Comparison of ENCODE assay signal across 21 cellular contexts in genomic region chr12:32508626-32509025, GRCh38.
"Had no signal": no experiment of that assay in that cellular context is flagged by ENCODE, and none has a peak within 500 bp of the region (broad histone marks: within the 10 kb centered on the region; RNA-seq: fewer than 3 reads in every experiment).

No MANE protein-coding gene starts in this region.

- ATAC-seq: activated CD8-positive, alpha-beta memory T cell treated with anti-CD3 and anti-CD28 coated beads, Interleukin-2, amount 10 ng/mL, durations not matched to agents 7 days and 5 days; activated naive CD4-positive, alpha-beta T cell treated with anti-CD3 and anti-CD28 coated beads, Interleukin-2, amount 50 U/mL, for 72 hours; activated naive CD8-positive, alpha-beta T cell treated with anti-CD3 and anti-CD28 coated beads, Interleukin-2, amount 50 U/mL, for 24 hours; K562; T-helper 17 cell had no signal

- DNase-seq: activated CD4-positive, alpha-beta T cell treated with anti-CD3 and anti-CD28 coated beads, Interleukin-2, amount 10 ng/mL, durations not matched to agents 24 days and 14 days; activated CD4-positive, alpha-beta T cell treated with anti-CD3 and anti-CD28 coated beads, Interleukin-2, amount 50 U/mL, for 48 hours; activated CD4-positive, CD25-positive, alpha-beta regulatory T cell treated with anti-CD3 and anti-CD28 coated beads, Interleukin-2, amount 50 U/mL, for 72 hours; activated CD8-positive, alpha-beta memory T cell treated with anti-CD3 and anti-CD28 coated beads, Interleukin-2, amount 10 ng/mL, durations not matched to agents 7 days and 5 days; activated effector memory CD4-positive, alpha-beta T cell treated with anti-CD3 and anti-CD28 coated beads, Interleukin-2, amount 50 U/mL, for 16 hours; activated naive CD4-positive, alpha-beta T cell treated with Interleukin-2 at 50 U/mL for 16 hours; activated naive CD8-positive, alpha-beta T cell treated with anti-CD3 and anti-CD28 coated beads, Interleukin-2, amount 50 U/mL, for 24 hours; activated T-cell treated with anti-CD3 and anti-CD28 coated beads, Interleukin-2, amount 50 U/mL, for 24 hours; amniotic stem cell; Karpas-422; NCI-H1092; NCI-H1930; NCI-H2171 treated with DMSO at 0.1 percent for 48 hours; NCI-H226; NCI-H510A; NCI-H69; SIG-M5; T-helper 17 cell; T-helper 9 cell had no signal

- H3K4me3 ChIP-seq: K562 had no signal
